Comparison of ENCODE assay signal across 9 cellular contexts in genomic region chr15:85742186-85742751, GRCh38. TPM values are rescaled to one million over a fixed set of nuclear protein-coding genes. Genes with fewer than 3 reads are reported as not detected.
A peak's percentile ranks its signal among the peaks of the same experiment; 100 is the strongest.
DNase-seq lines count a peak whose midpoint lies in the region; ATAC-seq and TF ChIP-seq lines count a peak whose summit lies in the region.
"Had no signal": no experiment of that assay in that cellular context is flagged by ENCODE, and none has a peak within 500 bp of the region (broad histone marks: within the 10 kb centered on the region; RNA-seq: fewer than 3 reads in every experiment).

No MANE protein-coding gene starts in this region.

- TF ChIP-seq CTCF in RWPE2 (IDR thresholded peaks at IDR 0.05; ENCODE audit: poor library complexity, severe bottlenecking) (no peak), foreskin fibroblast (IDR thresholded peaks at IDR 0.05; ENCODE audit: low read depth, low read length) (no peak), gastrocnemius medialis (IDR thresholded peaks at IDR 0.05 in 4 of 5, conservative IDR thresholded peaks at IDR 0.05 in 1 of 5) (no peak)

- no peaks in the 10 kb centered on the region for H3K9me2 ChIP-seq in GM23248 (ENCODE audit: insufficient read depth)

- WGBS in GM23248 (ENCODE audit: low coverage in 1 of 2, low lambda C conversion rate in 2 of 2, missing lambda C conversion rate in 2 of 2), 2 experiments, result 51 to 52% methylated on average over 6 of the region's 6 CpGs

- no peaks in the 10 kb centered on the region for H4K20me1 ChIP-seq in GM23248 (ENCODE audit: insufficient read depth)

- TF ChIP-seq POLR2A in gastrocnemius medialis (IDR thresholded peaks at IDR 0.05), result no peak

- H3K27ac ChIP-seq in GM23248, result peak overlapping the region; percentile 15
- no peak overlapping the region for H3K27ac ChIP-seq in RWPE2 (ENCODE audit: poor library complexity, severe bottlenecking)
- H3K27ac ChIP-seq in gastrocnemius medialis, result peak overlapping the region; percentile 6 to 63 (median 52)
- H3K27ac ChIP-seq: SK-N-MC had no signal

- H3K27me3 ChIP-seq in GM23248 (replicated peaks; ENCODE audit: insufficient read depth) (no peaks in the 10 kb centered on the region), RWPE2 (ENCODE audit: insufficient read depth, poor library complexity, severe bottlenecking) (no peaks in the 10 kb centered on the region), gastrocnemius medialis (no peaks in the 10 kb centered on the region)

- H3K79me2 ChIP-seq in GM23248 (ENCODE audit: insufficient read depth), result no peaks in the 10 kb centered on the region

- no peak overlapping the region for H3K4me2 ChIP-seq in GM23248 (ENCODE audit: unreplicated experiment)

- H3K4me3 ChIP-seq in GM23248 (no peak overlapping the region), RWPE2 (ENCODE audit: severe bottlenecking) (no peak overlapping the region), foreskin fibroblast (ENCODE audit: low read depth in 1 of 2, low read length in 2 of 2) (no peak overlapping the region), gastrocnemius medialis (no peak overlapping the region)
- H3K4me3 ChIP-seq: SK-N-MC had no signal

- in situ Hi-C loops in GM23248 (cut with MboI), result loop anchor here (5.0 kb wide), 1 partner anchor 95 kb away; no protein-coding TSS in a partner anchor
- in situ Hi-C loops in gastrocnemius medialis (cut with MboI; ENCODE audit: low sequenced_read_pairs in 4 of 4), result loop anchor here in 1 of 4 donors (5.0 kb wide), 1 partner anchor 90 kb away; no protein-coding TSS in a partner anchor

- H2AFZ ChIP-seq in GM23248, result peak overlapping the region; percentile 23; the same call in 1 of the 2 replicates

- intact Hi-C loops in gastrocnemius medialis (cut with DNase I; ENCODE audit: low total_unique reads), result no loop called here

- DNase-seq in GM23248 (peak; percentile 59), RWPE2 (ENCODE audit: low spot score) (peak; percentile 42), foreskin fibroblast (peak; percentile 48 to 70), gastrocnemius medialis (no peak), GOT3 (lab: John Stamatoyannopoulos, UW) (no peak)
- DNase-seq: KG1 had no signal

- H3K9ac ChIP-seq in GM23248, result no peak overlapping the region

- H3K4me1 ChIP-seq in GM23248 (ENCODE audit: insufficient read depth) (peaks cover 5% of the 10 kb centered on the region; the same call in 1 of the 2 replicates), RWPE2 (ENCODE audit: insufficient read depth, poor library complexity, severe bottlenecking) (no peaks in the 10 kb centered on the region), gastrocnemius medialis (peaks cover 10 to 18% of the 10 kb centered on the region in 2 donors)

- peaks cover 14% of the 10 kb centered on the region; the same call in 1 of the 2 replicates for H3F3A ChIP-seq in GM23248 (ENCODE audit: insufficient read depth)

- ATAC-seq in RWPE2 (ENCODE audit: low read depth), result no peak
- ATAC-seq in gastrocnemius medialis, result peak in 1 of 2 donors; percentile 79
- no peak for ATAC-seq in GM19351 (IDR thresholded peaks at IDR 0.05; ENCODE audit: unreplicated experiment)
- no peak for ATAC-seq in esophagus mucosa

- H3K9me3 ChIP-seq in GM23248 (ENCODE audit: low read depth) (no peaks in the 10 kb centered on the region), RWPE2 (ENCODE audit: severe bottlenecking) (no peaks in the 10 kb centered on the region), gastrocnemius medialis (no peaks in the 10 kb centered on the region)

- H3K36me3 ChIP-seq in GM23248 (ENCODE audit: low read depth) (peaks cover 31% of the 10 kb centered on the region; the same call in 1 of the 2 replicates), RWPE2 (ENCODE audit: low read depth) (peaks cover 78% of the 10 kb centered on the region), gastrocnemius medialis (peaks cover 0 to 86% of the 10 kb centered on the region in 2 donors)

RNA-seq across cellular contexts. Expression of gene KLHL25, which starts 52.5 kb away (rescaled TPM):
- total RNA-seq in GM23248 (2014; rRNA removed; shearing (Covaris generic)), result 2.5 and 7.1 TPM in 2 replicates
- 0.95 and 2.0 TPM in 2 replicates for polyA plus RNA-seq in GM23248 (2016; fragmentation: Nextera tagmentation; extraction: Ambion mirVana)
- 1 to 10 TPM; 4.8 to 7.0 (median 6.8) TPM for total RNA-seq in gastrocnemius medialis
- total RNA-seq in esophagus mucosa, result 4.8 TPM

Comparison
In these comparisons a context has a peak if more than half of its experiments do, and no peak if none do; other contexts are left out.
1. DNase-seq: peak in GM23248 (single experiment), RWPE2 (single experiment) and foreskin fibroblast (2 of 2); none in gastrocnemius medialis (0 of 2) and GOT3 (single experiment).